ENCODE assay signal across 8 cellular contexts in genomic region chr1:2586154-2587070, GRCh38. TPM values are rescaled to one million over a fixed set of nuclear protein-coding genes. Genes with fewer than 3 reads are reported as not detected.
DNase-seq lines count a peak whose midpoint lies in the region; TF ChIP-seq lines count a peak whose summit lies in the region.

A gene with protein sequence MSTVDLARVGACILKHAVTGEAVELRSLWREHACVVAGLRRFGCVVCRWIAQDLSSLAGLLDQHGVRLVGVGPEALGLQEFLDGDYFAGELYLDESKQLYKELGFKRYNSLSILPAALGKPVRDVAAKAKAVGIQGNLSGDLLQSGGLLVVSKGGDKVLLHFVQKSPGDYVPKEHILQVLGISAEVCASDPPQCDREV (plus strand): TSS chr1:2586777. CDS start chr1:2586886, 109 bp downstream.

- no peaks in the 10 kb centered on the region for H3K27me3 Mint-ChIP-seq in activated T-helper 1 cell treated with anti-CD3 and anti-CD28 coated beads, Interleukin-12 subunit alpha, Interleukin-12 subunit beta, Interleukin-2, Interleukin-4 antibody, amounts not matched to agents 30 ng/mL and 10 ng/mL and 1 ng/mL, durations not matched to agents 14 hours and 24 hours and 36 hours (ENCODE audit: insufficient read depth)

- H3K9me2 ChIP-seq in DOHH2 (replicated peaks; ENCODE audit: control insufficient read depth, low read length) (no peaks in the 10 kb centered on the region), GM23248 (ENCODE audit: insufficient read depth) (no peaks in the 10 kb centered on the region)

- peak within 1 kb of the TSS; percentile 86 for H3K4me3 Mint-ChIP-seq in activated T-helper 1 cell treated with anti-CD3 and anti-CD28 coated beads, Interleukin-12 subunit alpha, Interleukin-12 subunit beta, Interleukin-2, Interleukin-4 antibody, amounts not matched to agents 30 ng/mL and 10 ng/mL and 1 ng/mL, durations not matched to agents 14 hours and 24 hours and 36 hours

- H3K27ac ChIP-seq in DOHH2 (ENCODE audit: low read depth, low read length) (peak within 1 kb of the TSS; percentile 90), GM23248 (peak within 1 kb of the TSS; percentile 13; the same call in 1 of the 2 replicates), esophagus squamous epithelium (peak within 1 kb of the TSS; percentile 97 to 99 (median 98))

- in situ Hi-C loops in GM23248 (cut with MboI): no loop called here

- no peaks in the 10 kb centered on the region for H3K9me3 ChIP-seq in DOHH2 (ENCODE audit: control insufficient read depth, insufficient read depth, low read length)
- H3K9me3 ChIP-seq in GM23248 (ENCODE audit: low read depth): no peaks in the 10 kb centered on the region
- H3K9me3 ChIP-seq in esophagus squamous epithelium: no peaks in the 10 kb centered on the region

- DNase-seq in GM23248 (peak; percentile 100), Kasumi-1 (lab: John Stamatoyannopoulos, UW) (peak; percentile 95), RPMI8226 (peak; percentile 99), esophagus squamous epithelium (lab: John Stamatoyannopoulos, UW) (peak; percentile 87), myocyte (ENCODE audit: low read depth) (peak; percentile 99)
- peak; percentile 98 for DNase-seq in activated T-helper 1 cell treated with anti-CD3 and anti-CD28 coated beads, Interleukin-12 subunit alpha, Interleukin-12 subunit beta, Interleukin-2, Interleukin-4 antibody, amounts not matched to agents 30 ng/mL and 10 ng/mL and 1 ng/mL, durations not matched to agents 14 hours and 24 hours and 36 hours (ENCODE audit: low spot score)
- DNase-seq in stimulated activated CD8-positive, alpha-beta memory T cell treated with anti-CD3 and anti-CD28 coated beads, Interleukin-7, amount 100 ng/mL, for 4 hours (ENCODE audit: low read depth in 2 of 2): peak; percentile 86 to 93

- H3K4me1 Mint-ChIP-seq in activated T-helper 1 cell treated with anti-CD3 and anti-CD28 coated beads, Interleukin-12 subunit alpha, Interleukin-12 subunit beta, Interleukin-2, Interleukin-4 antibody, amounts not matched to agents 30 ng/mL and 10 ng/mL and 1 ng/mL, durations not matched to agents 14 hours and 24 hours and 36 hours (ENCODE audit: low read depth): peaks cover 40% of the 10 kb centered on the region

- no peak for TF ChIP-seq CTCF in DOHH2 (IDR thresholded peaks at IDR 0.05; ENCODE audit: low read depth, low read length, poor library complexity, severe bottlenecking)
- peak in 1 of 6 experiments; percentile 5 for TF ChIP-seq CTCF in esophagus squamous epithelium (IDR thresholded peaks at IDR 0.05)

- H3K27me3 ChIP-seq in DOHH2 (ENCODE audit: control insufficient read depth, low read length): no peaks in the 10 kb centered on the region
- no peaks in the 10 kb centered on the region for H3K27me3 ChIP-seq in GM23248 (replicated peaks; ENCODE audit: insufficient read depth)
- H3K27me3 ChIP-seq in esophagus squamous epithelium: no peaks in the 10 kb centered on the region

- H3K4me2 ChIP-seq in DOHH2 (ENCODE audit: low read length): peak within 1 kb of the TSS; percentile 88
- H3K4me2 ChIP-seq in GM23248 (ENCODE audit: unreplicated experiment): peak within 1 kb of the TSS; percentile 82

- intact Hi-C loops in activated T-helper 1 cell treated with anti-CD3 and anti-CD28 coated beads, Interleukin-12 subunit alpha, Interleukin-12 subunit beta, Interleukin-2, Interleukin-4 antibody, amounts not matched to agents 30 ng/mL and 10 ng/mL and 1 ng/mL, durations not matched to agents 14 hours and 24 hours and 36 hours (cut with micrococcal nuclease): loop anchor here (1.0 to 10.0 kb wide), 12 partner anchors 8 to 1038 kb away; partner anchors contain the start of genes FAAP20, MORN1, PANK4 and RER1
- intact Hi-C loops in esophagus squamous epithelium (cut with DNase I): no loop called here

- peak within 1 kb of the TSS; percentile 75 for H3K9ac ChIP-seq in GM23248

- peak within 1 kb of the TSS; percentile 78 for H2AFZ ChIP-seq in GM23248

- 1 to 3% methylated on average over 59 to 96 of the region's 107 CpGs for whole genome bisulfite sequencing in GM23248 (ENCODE audit: low coverage in 1 of 2, low lambda C conversion rate in 2 of 2, missing lambda C conversion rate in 2 of 2), 2 experiments
- WGBS in esophagus squamous epithelium, 2 donors: 0% methylated on average over 2 to 11 of the region's 107 CpGs

- peak in 3 of 4 donors; percentile 65 to 96 (median 91) for TF ChIP-seq POLR2A in esophagus squamous epithelium (IDR thresholded peaks at IDR 0.05)

- peak within 1 kb of the TSS; percentile 94 for H3K27ac Mint-ChIP-seq in activated T-helper 1 cell treated with anti-CD3 and anti-CD28 coated beads, Interleukin-12 subunit alpha, Interleukin-12 subunit beta, Interleukin-2, Interleukin-4 antibody, amounts not matched to agents 30 ng/mL and 10 ng/mL and 1 ng/mL, durations not matched to agents 14 hours and 24 hours and 36 hours

- H3F3A ChIP-seq in DOHH2 (ENCODE audit: control insufficient read depth, insufficient read depth): peaks cover 8% of the 10 kb centered on the region
- H3F3A ChIP-seq in GM23248 (ENCODE audit: insufficient read depth): no peaks in the 10 kb centered on the region

- H3K4me3 ChIP-seq in DOHH2 (ENCODE audit: low read length): peak within 1 kb of the TSS; percentile 88
- peak within 1 kb of the TSS; percentile 87 for H3K4me3 ChIP-seq in GM23248
- peak within 1 kb of the TSS; percentile 64 to 90 (median 84) for H3K4me3 ChIP-seq in esophagus squamous epithelium

- H3K79me2 ChIP-seq in DOHH2 (ENCODE audit: control insufficient read depth, low read length) (no peaks in the 10 kb centered on the region), GM23248 (ENCODE audit: insufficient read depth) (no peaks in the 10 kb centered on the region)

- H4K20me1 ChIP-seq in DOHH2 (ENCODE audit: control insufficient read depth, insufficient read depth, low read depth, low read length): no peaks in the 10 kb centered on the region
- no peaks in the 10 kb centered on the region for H4K20me1 ChIP-seq in GM23248 (ENCODE audit: insufficient read depth)

- peaks cover 45% of the 10 kb centered on the region for H3K4me1 ChIP-seq in DOHH2 (ENCODE audit: control insufficient read depth, low read length)
- H3K4me1 ChIP-seq in GM23248 (ENCODE audit: insufficient read depth): no peaks in the 10 kb centered on the region
- peaks cover 29 to 53% (median 36%) of the 10 kb centered on the region in 3 donors for H3K4me1 ChIP-seq in esophagus squamous epithelium

- peaks cover 3% of the 10 kb centered on the region for H3K36me3 Mint-ChIP-seq in activated T-helper 1 cell treated with anti-CD3 and anti-CD28 coated beads, Interleukin-12 subunit alpha, Interleukin-12 subunit beta, Interleukin-2, Interleukin-4 antibody, amounts not matched to agents 30 ng/mL and 10 ng/mL and 1 ng/mL, durations not matched to agents 14 hours and 24 hours and 36 hours (ENCODE audit: low read depth)

- H3K9me3 Mint-ChIP-seq in activated T-helper 1 cell treated with anti-CD3 and anti-CD28 coated beads, Interleukin-12 subunit alpha, Interleukin-12 subunit beta, Interleukin-2, Interleukin-4 antibody, amounts not matched to agents 30 ng/mL and 10 ng/mL and 1 ng/mL, durations not matched to agents 14 hours and 24 hours and 36 hours: no peaks in the 10 kb centered on the region

- H3K36me3 ChIP-seq in DOHH2 (ENCODE audit: control insufficient read depth, low read length) (peaks cover 14% of the 10 kb centered on the region), GM23248 (ENCODE audit: low read depth) (no peaks in the 10 kb centered on the region), esophagus squamous epithelium (peaks cover 0 to 20% (median 0%) of the 10 kb centered on the region in 3 donors)

RNA-seq across cellular contexts. Expression of the gene that starts here (rescaled TPM):
- total RNA-seq in GM23248 (2014; rRNA removed; shearing (Covaris generic)): 8.5 and 11.3 TPM in 2 replicates
- 12.4 and 13.5 TPM in 2 replicates for polyA plus RNA-seq in GM23248 (2016; fragmentation: Nextera tagmentation; extraction: Ambion mirVana)
- total RNA-seq in activated T-helper 1 cell treated with anti-CD3 and anti-CD28 coated beads, Interleukin-12 subunit alpha, Interleukin-12 subunit beta, Interleukin-2, Interleukin-4 antibody, amounts not matched to agents 30 ng/mL and 10 ng/mL and 1 ng/mL, durations not matched to agents 14 hours and 24 hours and 36 hours: 39.5 and 42.1 TPM in 2 replicates
- total RNA-seq in esophagus squamous epithelium (10 to 100 TPM in 3 of 4 donors, 1 to 10 TPM in 1; 8.2 to 33.9 (median 11.3) TPM), myocyte (15.3 and 21.5 TPM in 2 replicates)
- polyA plus RNA-seq in myocyte (2012): 17.9 TPM

Comparison
In these comparisons a context has a peak if more than half of its experiments do, and no peak if none do; other contexts are left out.
1. Peak in every context shown above with its lines: DNase-seq, H3K4me3 ChIP-seq and H3K27ac ChIP-seq.
2. H3K27ac ChIP-seq: peak in every context shown above with its lines; median percentile 98 in esophagus squamous epithelium; 90 in DOHH2; 13 in GM23248.